1 cellular context compared by ENCODE assay signal in the genomic region with DNA sequence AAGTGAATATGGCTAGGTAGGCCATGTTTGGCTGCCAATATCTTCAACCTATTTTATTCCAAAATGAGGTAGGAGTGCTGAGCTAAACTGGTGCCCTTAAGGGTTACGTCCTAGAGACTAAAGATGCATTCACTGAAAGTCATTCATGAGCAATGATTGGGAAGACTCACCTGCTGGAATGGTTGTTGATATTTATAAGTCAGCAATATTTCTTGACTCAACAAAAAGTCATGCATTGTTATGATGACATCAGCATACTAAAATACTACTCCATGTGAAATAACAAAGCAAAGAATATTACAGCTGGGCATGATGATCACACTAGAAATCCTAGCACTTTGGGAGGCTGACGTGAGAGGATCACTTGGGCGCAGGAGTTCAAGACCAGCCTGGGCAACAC.
TF ChIP-seq lines count a peak whose summit lies in the region.

No MANE protein-coding gene starts in this region.

TF ChIP-seq in GM23338, 12 proteins besides CTCF, POLR2A, EP300 and RAD21 (continued from another document):
- TF ChIP-seq POLR2AphosphoS5 (IDR thresholded peaks at IDR 0.05; ENCODE audit: low read depth) = no peak
- TF ChIP-seq, protein P1, sequence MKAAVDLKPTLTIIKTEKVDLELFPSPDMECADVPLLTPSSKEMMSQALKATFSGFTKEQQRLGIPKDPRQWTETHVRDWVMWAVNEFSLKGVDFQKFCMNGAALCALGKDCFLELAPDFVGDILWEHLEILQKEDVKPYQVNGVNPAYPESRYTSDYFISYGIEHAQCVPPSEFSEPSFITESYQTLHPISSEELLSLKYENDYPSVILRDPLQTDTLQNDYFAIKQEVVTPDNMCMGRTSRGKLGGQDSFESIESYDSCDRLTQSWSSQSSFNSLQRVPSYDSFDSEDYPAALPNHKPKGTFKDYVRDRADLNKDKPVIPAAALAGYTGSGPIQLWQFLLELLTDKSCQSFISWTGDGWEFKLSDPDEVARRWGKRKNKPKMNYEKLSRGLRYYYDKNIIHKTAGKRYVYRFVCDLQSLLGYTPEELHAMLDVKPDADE (IDR thresholded peaks at IDR 0.05) = no peak
- no peak for TF ChIP-seq ZNF331 (CRISPR knock-in tag; IDR thresholded peaks at IDR 0.05; ENCODE audit: low read depth)
- TF ChIP-seq EZH2phosphoT487 (IDR thresholded peaks at IDR 0.05; ENCODE audit: unreplicated experiment) = no peak
- no peak for TF ChIP-seq NANOG (IDR thresholded peaks at IDR 0.05; ENCODE audit: borderline replicate concordance)
- no peak for TF ChIP-seq STAT1 (IDR thresholded peaks at IDR 0.05; ENCODE audit: unreplicated experiment)
- no peak for TF ChIP-seq EZH2 (IDR thresholded peaks at IDR 0.05; ENCODE audit: low read depth, unreplicated experiment)
- TF ChIP-seq, protein P2, sequence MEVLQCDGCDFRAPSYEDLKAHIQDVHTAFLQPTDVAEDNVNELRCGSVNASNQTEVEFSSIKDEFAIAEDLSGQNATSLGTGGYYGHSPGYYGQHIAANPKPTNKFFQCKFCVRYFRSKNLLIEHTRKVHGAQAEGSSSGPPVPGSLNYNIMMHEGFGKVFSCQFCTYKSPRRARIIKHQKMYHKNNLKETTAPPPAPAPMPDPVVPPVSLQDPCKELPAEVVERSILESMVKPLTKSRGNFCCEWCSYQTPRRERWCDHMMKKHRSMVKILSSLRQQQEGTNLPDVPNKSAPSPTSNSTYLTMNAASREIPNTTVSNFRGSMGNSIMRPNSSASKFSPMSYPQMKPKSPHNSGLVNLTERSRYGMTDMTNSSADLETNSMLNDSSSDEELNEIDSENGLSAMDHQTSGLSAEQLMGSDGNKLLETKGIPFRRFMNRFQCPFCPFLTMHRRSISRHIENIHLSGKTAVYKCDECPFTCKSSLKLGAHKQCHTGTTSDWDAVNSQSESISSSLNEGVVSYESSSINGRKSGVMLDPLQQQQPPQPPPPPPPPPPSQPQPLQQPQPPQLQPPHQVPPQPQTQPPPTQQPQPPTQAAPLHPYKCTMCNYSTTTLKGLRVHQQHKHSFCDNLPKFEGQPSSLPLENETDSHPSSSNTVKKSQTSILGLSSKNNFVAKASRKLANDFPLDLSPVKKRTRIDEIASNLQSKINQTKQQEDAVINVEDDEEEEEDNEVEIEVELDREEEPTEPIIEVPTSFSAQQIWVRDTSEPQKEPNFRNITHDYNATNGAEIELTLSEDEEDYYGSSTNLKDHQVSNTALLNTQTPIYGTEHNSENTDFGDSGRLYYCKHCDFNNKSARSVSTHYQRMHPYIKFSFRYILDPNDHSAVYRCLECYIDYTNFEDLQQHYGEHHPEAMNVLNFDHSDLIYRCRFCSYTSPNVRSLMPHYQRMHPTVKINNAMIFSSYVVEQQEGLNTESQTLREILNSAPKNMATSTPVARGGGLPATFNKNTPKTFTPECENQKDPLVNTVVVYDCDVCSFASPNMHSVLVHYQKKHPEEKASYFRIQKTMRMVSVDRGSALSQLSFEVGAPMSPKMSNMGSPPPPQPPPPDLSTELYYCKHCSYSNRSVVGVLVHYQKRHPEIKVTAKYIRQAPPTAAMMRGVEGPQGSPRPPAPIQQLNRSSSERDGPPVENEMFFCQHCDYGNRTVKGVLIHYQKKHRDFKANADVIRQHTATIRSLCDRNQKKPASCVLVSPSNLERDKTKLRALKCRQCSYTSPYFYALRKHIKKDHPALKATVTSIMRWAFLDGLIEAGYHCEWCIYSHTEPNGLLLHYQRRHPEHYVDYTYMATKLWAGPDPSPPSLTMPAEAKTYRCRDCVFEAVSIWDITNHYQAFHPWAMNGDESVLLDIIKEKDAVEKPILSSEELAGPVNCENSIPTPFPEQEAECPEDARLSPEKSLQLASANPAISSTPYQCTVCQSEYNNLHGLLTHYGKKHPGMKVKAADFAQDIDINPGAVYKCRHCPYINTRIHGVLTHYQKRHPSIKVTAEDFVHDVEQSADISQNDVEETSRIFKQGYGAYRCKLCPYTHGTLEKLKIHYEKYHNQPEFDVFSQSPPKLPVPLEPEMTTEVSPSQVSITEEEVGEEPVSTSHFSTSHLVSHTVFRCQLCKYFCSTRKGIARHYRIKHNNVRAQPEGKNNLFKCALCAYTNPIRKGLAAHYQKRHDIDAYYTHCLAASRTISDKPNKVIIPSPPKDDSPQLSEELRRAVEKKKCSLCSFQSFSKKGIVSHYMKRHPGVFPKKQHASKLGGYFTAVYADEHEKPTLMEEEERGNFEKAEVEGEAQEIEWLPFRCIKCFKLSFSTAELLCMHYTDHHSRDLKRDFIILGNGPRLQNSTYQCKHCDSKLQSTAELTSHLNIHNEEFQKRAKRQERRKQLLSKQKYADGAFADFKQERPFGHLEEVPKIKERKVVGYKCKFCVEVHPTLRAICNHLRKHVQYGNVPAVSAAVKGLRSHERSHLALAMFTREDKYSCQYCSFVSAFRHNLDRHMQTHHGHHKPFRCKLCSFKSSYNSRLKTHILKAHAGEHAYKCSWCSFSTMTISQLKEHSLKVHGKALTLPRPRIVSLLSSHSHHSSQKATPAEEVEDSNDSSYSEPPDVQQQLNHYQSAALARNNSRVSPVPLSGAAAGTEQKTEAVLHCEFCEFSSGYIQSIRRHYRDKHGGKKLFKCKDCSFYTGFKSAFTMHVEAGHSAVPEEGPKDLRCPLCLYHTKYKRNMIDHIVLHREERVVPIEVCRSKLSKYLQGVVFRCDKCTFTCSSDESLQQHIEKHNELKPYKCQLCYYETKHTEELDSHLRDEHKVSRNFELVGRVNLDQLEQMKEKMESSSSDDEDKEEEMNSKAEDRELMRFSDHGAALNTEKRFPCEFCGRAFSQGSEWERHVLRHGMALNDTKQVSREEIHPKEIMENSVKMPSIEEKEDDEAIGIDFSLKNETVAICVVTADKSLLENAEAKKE (CRISPR knock-in tag; IDR thresholded peaks at IDR 0.05) = no peak
- no peak for TF ChIP-seq ZNF114 (CRISPR knock-in tag; IDR thresholded peaks at IDR 0.05)
- TF ChIP-seq CREB1 (CRISPR knock-in tag; IDR thresholded peaks at IDR 0.05; ENCODE audit: low read depth) = no peak
